ENCODE assay signal across 1 cellular context in the genomic region with DNA sequence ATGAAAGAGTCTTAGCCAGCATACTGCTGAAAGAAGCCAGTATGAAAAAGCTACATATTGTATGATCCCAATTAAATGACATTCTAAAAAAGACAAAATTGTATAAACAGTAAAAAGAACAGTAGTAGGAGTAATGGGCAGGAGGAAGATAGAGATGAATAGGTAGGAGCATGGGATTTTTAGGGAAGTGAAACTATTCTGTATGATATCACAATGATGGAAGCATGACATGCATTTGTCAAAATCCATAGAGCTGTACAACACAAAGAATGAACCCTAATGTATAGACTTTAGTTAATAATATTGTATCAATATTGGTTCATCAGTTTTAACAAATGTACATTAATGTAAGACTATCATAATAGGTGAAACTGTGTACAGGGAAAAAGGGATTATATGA.
TF ChIP-seq lines count a peak whose summit lies in the region.

No MANE protein-coding gene starts in this region.

TF ChIP-seq in WTC11, 78 proteins besides CTCF, POLR2A, EP300 and RAD21 (continued from another document):
- TF ChIP-seq, protein P1, sequence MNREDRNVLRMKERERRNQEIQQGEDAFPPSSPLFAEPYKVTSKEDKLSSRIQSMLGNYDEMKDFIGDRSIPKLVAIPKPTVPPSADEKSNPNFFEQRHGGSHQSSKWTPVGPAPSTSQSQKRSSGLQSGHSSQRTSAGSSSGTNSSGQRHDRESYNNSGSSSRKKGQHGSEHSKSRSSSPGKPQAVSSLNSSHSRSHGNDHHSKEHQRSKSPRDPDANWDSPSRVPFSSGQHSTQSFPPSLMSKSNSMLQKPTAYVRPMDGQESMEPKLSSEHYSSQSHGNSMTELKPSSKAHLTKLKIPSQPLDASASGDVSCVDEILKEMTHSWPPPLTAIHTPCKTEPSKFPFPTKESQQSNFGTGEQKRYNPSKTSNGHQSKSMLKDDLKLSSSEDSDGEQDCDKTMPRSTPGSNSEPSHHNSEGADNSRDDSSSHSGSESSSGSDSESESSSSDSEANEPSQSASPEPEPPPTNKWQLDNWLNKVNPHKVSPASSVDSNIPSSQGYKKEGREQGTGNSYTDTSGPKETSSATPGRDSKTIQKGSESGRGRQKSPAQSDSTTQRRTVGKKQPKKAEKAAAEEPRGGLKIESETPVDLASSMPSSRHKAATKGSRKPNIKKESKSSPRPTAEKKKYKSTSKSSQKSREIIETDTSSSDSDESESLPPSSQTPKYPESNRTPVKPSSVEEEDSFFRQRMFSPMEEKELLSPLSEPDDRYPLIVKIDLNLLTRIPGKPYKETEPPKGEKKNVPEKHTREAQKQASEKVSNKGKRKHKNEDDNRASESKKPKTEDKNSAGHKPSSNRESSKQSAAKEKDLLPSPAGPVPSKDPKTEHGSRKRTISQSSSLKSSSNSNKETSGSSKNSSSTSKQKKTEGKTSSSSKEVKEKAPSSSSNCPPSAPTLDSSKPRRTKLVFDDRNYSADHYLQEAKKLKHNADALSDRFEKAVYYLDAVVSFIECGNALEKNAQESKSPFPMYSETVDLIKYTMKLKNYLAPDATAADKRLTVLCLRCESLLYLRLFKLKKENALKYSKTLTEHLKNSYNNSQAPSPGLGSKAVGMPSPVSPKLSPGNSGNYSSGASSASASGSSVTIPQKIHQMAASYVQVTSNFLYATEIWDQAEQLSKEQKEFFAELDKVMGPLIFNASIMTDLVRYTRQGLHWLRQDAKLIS (CRISPR knock-in tag; IDR thresholded peaks at IDR 0.05; ENCODE audit: borderline replicate concordance): no peak
- TF ChIP-seq, protein P2, sequence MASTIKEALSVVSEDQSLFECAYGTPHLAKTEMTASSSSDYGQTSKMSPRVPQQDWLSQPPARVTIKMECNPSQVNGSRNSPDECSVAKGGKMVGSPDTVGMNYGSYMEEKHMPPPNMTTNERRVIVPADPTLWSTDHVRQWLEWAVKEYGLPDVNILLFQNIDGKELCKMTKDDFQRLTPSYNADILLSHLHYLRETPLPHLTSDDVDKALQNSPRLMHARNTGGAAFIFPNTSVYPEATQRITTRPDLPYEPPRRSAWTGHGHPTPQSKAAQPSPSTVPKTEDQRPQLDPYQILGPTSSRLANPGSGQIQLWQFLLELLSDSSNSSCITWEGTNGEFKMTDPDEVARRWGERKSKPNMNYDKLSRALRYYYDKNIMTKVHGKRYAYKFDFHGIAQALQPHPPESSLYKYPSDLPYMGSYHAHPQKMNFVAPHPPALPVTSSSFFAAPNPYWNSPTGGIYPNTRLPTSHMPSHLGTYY (CRISPR knock-in tag; IDR thresholded peaks at IDR 0.05): no peak
- TF ChIP-seq RORB (CRISPR knock-in tag; IDR thresholded peaks at IDR 0.05) (no peak), ZNF423 (CRISPR knock-in tag; IDR thresholded peaks at IDR 0.05) (no peak)
